In genomic region chr13:22061371-22061805, GRCh38 we compare ENCODE assay signal across 7 cellular contexts.
A peak's percentile ranks its signal among the peaks of the same experiment; 100 is the strongest.
DNase-seq lines count a peak whose midpoint lies in the region; ATAC-seq and TF ChIP-seq lines count a peak whose summit lies in the region.

No MANE protein-coding gene starts in this region.

- TF ChIP-seq CTCF in coronary artery (IDR thresholded peaks at IDR 0.05), result no peak

- peak; percentile 55 for DNase-seq in activated T-cell treated with anti-CD3 and anti-CD28 coated beads for 4 hours
- peak; percentile 23 for DNase-seq in putamen (ENCODE audit: low spot score)
- DNase-seq in NCI-H524 (lab: John Stamatoyannopoulos, UW), result no peak
- no peak for DNase-seq in coronary artery (ENCODE audit: low spot score)
- no peak for DNase-seq in pons (ENCODE audit: low spot score)

- no peak overlapping the region for H3K4me3 ChIP-seq in coronary artery

- no peak overlapping the region for H3K27ac ChIP-seq in coronary artery

- ATAC-seq in GM19455 (IDR thresholded peaks at IDR 0.05; ENCODE audit: unreplicated experiment), result peak; percentile 54
- ATAC-seq in HG03342 (IDR thresholded peaks at IDR 0.05; ENCODE audit: unreplicated experiment), result peak; percentile 64

Comparison
In these comparisons a context has a peak if more than half of its experiments do, and no peak if none do; other contexts are left out.
1. DNase-seq: peak in activated T-cell treated with anti-CD3 and anti-CD28 coated beads for 4 hours (single experiment) and putamen (single experiment); none in NCI-H524 (0 of 2), coronary artery (single experiment) and pons (single experiment).